In the genomic region with DNA sequence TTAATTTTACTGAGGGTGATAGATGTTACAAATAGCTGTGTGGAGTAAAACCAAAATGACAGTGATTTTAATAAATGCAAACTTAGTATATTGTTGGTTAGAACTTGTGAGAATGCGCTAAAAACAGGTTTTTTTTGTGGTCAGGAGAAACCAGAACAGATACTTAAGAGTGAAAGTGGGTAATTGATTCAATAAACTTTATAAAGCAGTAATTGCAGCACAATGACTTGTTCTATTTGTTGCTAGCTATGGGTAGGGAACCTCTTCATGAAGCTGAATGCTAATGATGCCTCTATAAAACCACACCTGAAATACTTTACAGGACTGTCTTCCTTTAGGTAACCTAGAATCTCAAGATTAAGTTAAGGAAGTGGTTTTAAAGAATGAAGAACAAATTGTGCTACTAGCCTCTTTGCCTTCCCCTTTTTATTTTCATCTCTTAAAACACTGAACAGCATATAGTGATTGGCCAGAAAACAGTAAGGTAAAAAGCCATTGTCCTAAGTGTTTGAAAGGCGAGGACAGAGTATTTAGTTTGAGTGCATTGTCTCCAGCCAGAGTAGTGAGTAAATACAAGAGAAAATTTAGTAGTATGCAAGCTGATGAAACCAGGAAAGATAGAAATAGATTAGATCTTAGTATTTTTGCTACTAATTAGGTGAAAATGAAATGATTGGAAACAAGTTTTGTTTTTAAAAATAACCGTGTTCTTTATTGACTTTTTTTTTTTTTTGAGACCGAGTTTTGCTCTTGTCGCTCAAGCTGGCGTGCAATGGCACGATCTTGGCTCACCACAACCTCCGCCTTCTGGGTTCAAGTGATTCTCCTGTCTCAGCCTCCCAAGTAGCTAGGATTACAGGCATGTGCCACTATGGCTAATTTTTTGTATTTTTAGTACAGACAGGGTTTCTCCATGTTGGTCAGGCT, we compare ENCODE assay signal across 11 cellular contexts. TPM values are rescaled to one million over a fixed set of nuclear protein-coding genes. Genes with fewer than 3 reads are reported as not detected.
DNase-seq lines count a peak whose midpoint lies in the region; ATAC-seq lines count a peak whose summit lies in the region.
"Had no signal": no experiment of that assay in that cellular context is flagged by ENCODE, and none has a peak within 500 bp of the region (broad histone marks: within the 10 kb centered on the region; RNA-seq: fewer than 3 reads in every experiment).

No MANE protein-coding gene starts in this region.

- peak in 2 of 5 donors; percentile 36 to 59 for DNase-seq in CD8-positive, alpha-beta memory T cell
- DNase-seq in DMS 273 treated with DMSO at 0.1 percent for 48 hours (lab: John Stamatoyannopoulos, UW) (no peak), head of caudate nucleus (no peak)
- no peak for DNase-seq in stimulated activated CD8-positive, alpha-beta memory T cell treated with anti-CD3 and anti-CD28 coated beads, Interleukin-4, amount 100 ng/mL, for 48 hours
- DNase-seq: IMR-90 had no signal

- H3K9ac ChIP-seq in HUES48 (ENCODE audit: low read depth, low read length) (no peak overlapping the region), mucosa of rectum (ENCODE audit: low read depth in 1 of 2, low read length in 2 of 2) (no peak overlapping the region)

- ATAC-seq in GM18873 (IDR thresholded peaks at IDR 0.05; ENCODE audit: low FRiP score, unreplicated experiment): no peak
- ATAC-seq: Right ventricle myocardium inferior had no signal

- H3K4me3 Mint-ChIP-seq in CD8-positive, alpha-beta memory T cell: peak overlapping the region; percentile 41 to 78 (median 61)
- peak overlapping the region; percentile 10 for H3K4me3 Mint-ChIP-seq in T-helper 1 cell treated with Interleukin-12 subunit alpha and Interleukin-12 subunit beta and Interleukin-4 antibody, amounts not matched to agents 30 μg/mL and 1 μg/mL, for 36 hours

- POLR2A ChIA-PET in CD8-positive, alpha-beta memory T cell (lab: Charles Lee): interaction anchor here (0.6 to 0.7 kb wide), 2 partner anchors 15 to 1038 kb away, joined by 3 read pairs; no protein-coding TSS in a partner anchor

- peak overlapping the region in 7 of 8 donors; percentile 13 to 99 (median 79) for H3K27ac Mint-ChIP-seq in CD8-positive, alpha-beta memory T cell
- peak overlapping the region; percentile 11 for H3K27ac Mint-ChIP-seq in T-helper 1 cell treated with Interleukin-12 subunit alpha and Interleukin-12 subunit beta and Interleukin-4 antibody, amounts not matched to agents 30 μg/mL and 1 μg/mL, for 36 hours
- H3K27ac Mint-ChIP-seq: progenitor cell of endocrine pancreas had no signal

- peaks cover 82% of the 10 kb centered on the region for H3K4me1 ChIP-seq in CD8-positive, alpha-beta memory T cell (ENCODE audit: insufficient read depth, low read length)
- H3K4me1 ChIP-seq in HUES48 (ENCODE audit: control insufficient read depth, insufficient read depth, low read length) (peaks cover 18% of the 10 kb centered on the region), mucosa of rectum (ENCODE audit: control insufficient read depth in 2 of 2, insufficient read depth in 2 of 2, low read length in 2 of 2) (peaks cover 22 to 32% of the 10 kb centered on the region in 2 donors)

- H3K4me1 Mint-ChIP-seq in CD8-positive, alpha-beta memory T cell: peaks cover 59 to 87% (median 80%) of the 10 kb centered on the region in 3 donors
- H3K4me1 Mint-ChIP-seq in T-helper 1 cell treated with Interleukin-12 subunit alpha and Interleukin-12 subunit beta and Interleukin-4 antibody, amounts not matched to agents 30 μg/mL and 1 μg/mL, for 36 hours (ENCODE audit: low read depth): peaks cover 38% of the 10 kb centered on the region

- intact Hi-C loops in head of caudate nucleus (cut with DNase I): no loop called here

- peaks cover 0 to 2% of the 10 kb centered on the region in 2 donors for H3K27me3 Mint-ChIP-seq in CD8-positive, alpha-beta memory T cell
- H3K27me3 Mint-ChIP-seq in T-helper 1 cell treated with Interleukin-12 subunit alpha and Interleukin-12 subunit beta and Interleukin-4 antibody, amounts not matched to agents 30 μg/mL and 1 μg/mL, for 36 hours (ENCODE audit: low read depth): no peaks in the 10 kb centered on the region
- H3K27me3 Mint-ChIP-seq: progenitor cell of endocrine pancreas had no signal

- H3K36me3 ChIP-seq in CD8-positive, alpha-beta memory T cell (ENCODE audit: insufficient read depth, low read length): peaks cover 8% of the 10 kb centered on the region
- H3K36me3 ChIP-seq in HUES48 (ENCODE audit: control insufficient read depth, insufficient read depth, low read length) (peaks cover 12% of the 10 kb centered on the region), mucosa of rectum (ENCODE audit: control insufficient read depth in 2 of 2, insufficient read depth in 2 of 2, low read length in 2 of 2) (peaks cover 7% of the 10 kb centered on the region in 2 donors)

- H3K27me3 ChIP-seq in CD8-positive, alpha-beta memory T cell (ENCODE audit: insufficient read depth, low read length, poor library complexity, severe bottlenecking): no peaks in the 10 kb centered on the region
- H3K27me3 ChIP-seq in HUES48 (ENCODE audit: control insufficient read depth, insufficient read depth, low read length): no peaks in the 10 kb centered on the region
- H3K27me3 ChIP-seq in mucosa of rectum (ENCODE audit: control insufficient read depth in 2 of 2, insufficient read depth in 2 of 2, low read length in 2 of 2): no peaks in the 10 kb centered on the region

- CTCF ChIA-PET in CD8-positive, alpha-beta memory T cell (lab: Charles Lee): interaction anchor here (0.8 to 2.2 kb wide), 2 partner anchors 52 to 1564 kb away, joined by 3 to 5 read pairs; no protein-coding TSS in a partner anchor

- peaks cover 0 to 44% (median 5%) of the 10 kb centered on the region in 3 donors for H3K36me3 Mint-ChIP-seq in CD8-positive, alpha-beta memory T cell
- peaks cover 26% of the 10 kb centered on the region for H3K36me3 Mint-ChIP-seq in T-helper 1 cell treated with Interleukin-12 subunit alpha and Interleukin-12 subunit beta and Interleukin-4 antibody, amounts not matched to agents 30 μg/mL and 1 μg/mL, for 36 hours (ENCODE audit: low read depth)

- H3K27ac ChIP-seq in CD8-positive, alpha-beta memory T cell (ENCODE audit: low read depth, low read length): no peak overlapping the region
- H3K27ac ChIP-seq in HUES48 (ENCODE audit: low read depth, low read length): peak overlapping the region; percentile 39
- peak overlapping the region; percentile 2 to 35 for H3K27ac ChIP-seq in mucosa of rectum (ENCODE audit: low read depth in 2 of 2, low read length in 2 of 2)

- H3K4me3 ChIP-seq in CD8-positive, alpha-beta memory T cell (ENCODE audit: low read length): no peak overlapping the region
- H3K4me3 ChIP-seq in HUES48 (ENCODE audit: low read depth, low read length) (no peak overlapping the region), mucosa of rectum (ENCODE audit: low read length in 2 of 2) (no peak overlapping the region)

- no peaks in the 10 kb centered on the region for H3K9me3 ChIP-seq in CD8-positive, alpha-beta memory T cell (ENCODE audit: low read length)
- H3K9me3 ChIP-seq in HUES48 (ENCODE audit: control insufficient read depth, insufficient read depth, low read length) (no peaks in the 10 kb centered on the region), mucosa of rectum (ENCODE audit: control insufficient read depth in 2 of 2, low read length in 2 of 2) (no peaks in the 10 kb centered on the region)

- no peaks in the 10 kb centered on the region for H3K9me3 Mint-ChIP-seq in CD8-positive, alpha-beta memory T cell
- no peaks in the 10 kb centered on the region for H3K9me3 Mint-ChIP-seq in T-helper 1 cell treated with Interleukin-12 subunit alpha and Interleukin-12 subunit beta and Interleukin-4 antibody, amounts not matched to agents 30 μg/mL and 1 μg/mL, for 36 hours

RNA-seq across cellular contexts. Expression of a gene that starts 6.0 kb away (rescaled TPM):
- 10 to 100 TPM; 65.1 to 67.0 TPM for total RNA-seq in CD8-positive, alpha-beta memory T cell
- 63.3 TPM for polyA plus RNA-seq in CD8-positive, alpha-beta memory T cell

RNA-seq across cellular contexts. Expression of a gene that starts 16.0 kb away (rescaled TPM):
- 10 to 100 TPM; 42.2 to 43.0 TPM for total RNA-seq in CD8-positive, alpha-beta memory T cell
- 11.4 TPM for polyA plus RNA-seq in CD8-positive, alpha-beta memory T cell

RNA-seq across cellular contexts. Expression of a gene that starts 16.1 kb away (rescaled TPM):
- 100 to 1,000 TPM; 133 to 138 TPM for total RNA-seq in CD8-positive, alpha-beta memory T cell
- 5.0 TPM for polyA plus RNA-seq in CD8-positive, alpha-beta memory T cell

RNA-seq across cellular contexts. Expression of a gene that starts 40.9 kb away (rescaled TPM):
- total RNA-seq in CD8-positive, alpha-beta memory T cell: 10 to 100 TPM; 11.1 to 13.0 TPM
- polyA plus RNA-seq in CD8-positive, alpha-beta memory T cell: 4.3 TPM

RNA-seq across cellular contexts. Expression of a gene that starts 50.6 kb away (rescaled TPM):
- total RNA-seq in CD8-positive, alpha-beta memory T cell: 10 to 100 TPM; 24.7 to 24.9 TPM
- 5.3 TPM for polyA plus RNA-seq in CD8-positive, alpha-beta memory T cell
